13 cellular contexts compared by ENCODE assay signal in genomic region chr16:87274808-87275207, GRCh38.
"Had no signal": no experiment of that assay in that cellular context is flagged by ENCODE, and none has a peak within 500 bp of the region (broad histone marks: within the 10 kb centered on the region; RNA-seq: fewer than 3 reads in every experiment).

No MANE protein-coding gene starts in this region.

- H3K36me3 ChIP-seq: breast epithelium, heart left ventricle, right atrium auricular region had no signal

- H3K27ac ChIP-seq: breast epithelium, heart left ventricle, parathyroid adenoma, right atrium auricular region had no signal

- H3K4me3 ChIP-seq: breast epithelium, heart left ventricle, right atrium auricular region, smooth muscle cell had no signal

- DNase-seq: activated CD4-positive, alpha-beta T cell treated with anti-CD3 and anti-CD28 coated beads, Interleukin-2, amount 10 ng/mL, durations not matched to agents 7 days and 5 days; activated CD4-positive, CD25-positive, alpha-beta regulatory T cell; activated effector memory CD4-positive, alpha-beta T cell treated with Interleukin-2 at 50 U/mL for 16 hours; activated T-cell treated with anti-CD3 and anti-CD28 coated beads for 4 hours; amygdala; heart left ventricle; mesendoderm; stimulated activated CD4-positive, alpha-beta T cell treated with anti-CD3 and anti-CD28 coated beads, Interleukin-1b, Interleukin-23, amount 100 ng/mL, for 48 hours; stimulated activated naive B cell treated with anti-CD40 and anti-IgM and Interleukin-4, amounts not matched to agents 10 μg/mL and 1 μg/mL and 100 μg/mL, for 72 hours had no signal

- H3K27me3 ChIP-seq: breast epithelium, right atrium auricular region had no signal

- H3K4me1 ChIP-seq: breast epithelium, parathyroid adenoma had no signal

- H3K9me3 ChIP-seq: breast epithelium, heart left ventricle, right atrium auricular region had no signal
